19 cellular contexts compared by ENCODE assay signal in genomic region chr3:72078661-72079368, GRCh38.
A peak's percentile ranks its signal among the peaks of the same experiment; 100 is the strongest.
DNase-seq lines count a peak whose midpoint lies in the region; ATAC-seq and TF ChIP-seq lines count a peak whose summit lies in the region.
"Had no signal": no experiment of that assay in that cellular context is flagged by ENCODE, and none has a peak within 500 bp of the region (broad histone marks: within the 10 kb centered on the region; RNA-seq: fewer than 3 reads in every experiment).

No MANE protein-coding gene starts in this region.

- H3K36me3 ChIP-seq in BLaER1 (no peaks in the 10 kb centered on the region), SU-DHL-6 (ENCODE audit: low read length) (no peaks in the 10 kb centered on the region), ascending aorta (no peaks in the 10 kb centered on the region)
- H3K36me3 ChIP-seq: vagina had no signal

- peaks cover 29% of the 10 kb centered on the region for H3K9me3 ChIP-seq in BLaER1
- H3K9me3 ChIP-seq in SU-DHL-6 (ENCODE audit: insufficient read depth, low read length): no peaks in the 10 kb centered on the region
- no peaks in the 10 kb centered on the region for H3K9me3 ChIP-seq in ascending aorta
- H3K9me3 ChIP-seq: SK-N-SH had no signal

- intact Hi-C loops in ascending aorta (cut with DNase I): no loop called here

- H4K20me1 ChIP-seq in BLaER1 (no peaks in the 10 kb centered on the region), SU-DHL-6 (ENCODE audit: low read depth, low read length) (no peaks in the 10 kb centered on the region)

- no peaks in the 10 kb centered on the region for H3K27me3 ChIP-seq in BLaER1
- no peaks in the 10 kb centered on the region for H3K27me3 ChIP-seq in SU-DHL-6 (ENCODE audit: low read length)
- no peaks in the 10 kb centered on the region for H3K27me3 ChIP-seq in ascending aorta
- H3K27me3 ChIP-seq: vagina had no signal

- H2AFZ ChIP-seq in SU-DHL-6 (ENCODE audit: low read depth, low read length, severe bottlenecking): no peak overlapping the region
- H2AFZ ChIP-seq: GM23338 had no signal

- DNase-seq in GOT3 (lab: John Stamatoyannopoulos, UW) (no peak), NCI-H1092 treated with DMSO at 0.1 percent for 48 hours (lab: John Stamatoyannopoulos, UW) (no peak), NCI-H2171 treated with DMSO at 0.1 percent for 48 hours (lab: John Stamatoyannopoulos, UW) (no peak), ascending aorta (ENCODE audit: low spot score in 2 of 2) (no peak)
- DNase-seq: ACHN; activated gamma-delta T cell treated with Interleukin-2 at 50 U/mL for 16 hours; aorta; CD8-positive, alpha-beta memory T cell; mesenchymal stem cell; NCI-H146; NCI-H2227 treated with DMSO at 0.1 percent for 48 hours; SK-N-SH had no signal

- H3K4me2 ChIP-seq in BLaER1 (peak overlapping the region; percentile 47), SU-DHL-6 (ENCODE audit: low read depth, low read length, poor library complexity, severe bottlenecking) (peak overlapping the region; percentile 46)
- H3K4me2 ChIP-seq: GM23338, SK-N-SH had no signal

- peak; percentile 26 for ATAC-seq in GM19025 (IDR thresholded peaks at IDR 0.05; ENCODE audit: low read depth, unreplicated experiment)
- peak; percentile 33 for ATAC-seq in HG03045 (IDR thresholded peaks at IDR 0.05; ENCODE audit: unreplicated experiment)
- ATAC-seq: GM23338 had no signal

- peaks cover 29% of the 10 kb centered on the region for H3F3A ChIP-seq in SU-DHL-6 (ENCODE audit: insufficient read depth)

- TF ChIP-seq CTCF in SU-DHL-6 (IDR thresholded peaks at IDR 0.05; ENCODE audit: insufficient read depth, low read length, poor library complexity, severe bottlenecking) (no peak), ascending aorta (IDR thresholded peaks at IDR 0.05) (no peak)

- H3K4me1 ChIP-seq in BLaER1: peaks cover 45% of the 10 kb centered on the region
- peaks cover 0 to 15% of the 10 kb centered on the region in 2 donors for H3K4me1 ChIP-seq in ascending aorta

- no peaks in the 10 kb centered on the region for H3K79me2 ChIP-seq in SU-DHL-6 (ENCODE audit: insufficient read depth, low read length)

- no peaks in the 10 kb centered on the region for H3K9me2 ChIP-seq in SU-DHL-6 (replicated peaks; ENCODE audit: insufficient read depth, low read length)
- H3K9me2 ChIP-seq: SK-N-SH had no signal

- no peak overlapping the region for H3K9ac ChIP-seq in BLaER1
- peak overlapping the region; percentile 21; the same call in 1 of the 2 replicates for H3K9ac ChIP-seq in SU-DHL-6 (ENCODE audit: low read length)
- H3K9ac ChIP-seq: SK-N-SH had no signal

- no peak overlapping the region for H3K4me3 ChIP-seq in BLaER1
- no peak overlapping the region for H3K4me3 ChIP-seq in SU-DHL-6 (ENCODE audit: insufficient read depth, low read length, poor library complexity, severe bottlenecking)
- H3K4me3 ChIP-seq in ascending aorta: no peak overlapping the region
- H3K4me3 ChIP-seq: coronary artery, GM23338, vagina had no signal

- no peak overlapping the region for H3K27ac ChIP-seq in BLaER1
- H3K27ac ChIP-seq in SU-DHL-6 (ENCODE audit: low read depth, low read length): peak overlapping the region; percentile 82
- no peak overlapping the region for H3K27ac ChIP-seq in ascending aorta
- H3K27ac ChIP-seq: coronary artery, vagina had no signal
